ENCODE assay signal across 8 cellular contexts in the genomic region with DNA sequence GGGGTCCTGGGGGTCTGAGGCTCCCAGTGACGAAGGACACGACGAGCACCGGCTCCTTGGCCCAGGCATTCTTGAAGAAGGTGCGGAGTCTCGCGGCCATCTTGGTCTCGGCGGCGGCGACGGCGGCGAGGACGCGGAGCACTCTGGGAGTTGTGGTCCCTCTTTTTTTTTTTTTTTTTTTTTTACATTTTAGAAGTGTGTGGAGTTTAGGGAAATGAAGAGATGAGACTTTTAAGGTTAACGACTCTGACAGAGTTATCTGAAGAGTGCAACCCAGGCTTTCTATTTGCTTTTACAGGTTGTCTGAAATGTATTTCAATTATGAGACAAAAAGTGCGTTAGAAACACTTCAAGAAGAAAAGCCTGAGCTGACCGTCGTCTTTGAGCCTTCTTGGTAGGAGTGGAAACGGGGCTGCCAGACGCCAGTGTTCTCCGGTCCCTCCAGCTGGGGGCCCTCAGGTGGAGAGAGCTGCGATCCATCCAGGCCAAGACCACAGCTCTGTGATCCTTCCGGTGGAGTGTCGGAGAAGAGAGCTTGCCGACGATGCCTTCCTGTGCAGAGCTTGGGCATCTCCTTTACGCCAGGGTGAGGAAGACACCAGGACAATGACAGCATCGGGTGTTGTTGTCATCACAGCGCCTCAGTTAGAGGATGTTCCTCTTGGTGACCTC. TPM values are rescaled to one million over a fixed set of nuclear protein-coding genes. Genes with fewer than 3 reads are reported as not detected.
DNase-seq lines count a peak whose midpoint lies in the region; ATAC-seq, FAIRE-seq and TF ChIP-seq lines count a peak whose summit lies in the region.

No MANE protein-coding gene starts in this region.

- H3K27me3 ChIP-seq in bronchial epithelial cell (ENCODE audit: control insufficient read depth, insufficient read depth, low read length), result no peaks in the 10 kb centered on the region
- H3K27me3 ChIP-seq in gastrocnemius medialis, result peaks cover 0 to 7% (median under 1%) of the 10 kb centered on the region in 3 donors

- no peaks in the 10 kb centered on the region for H3K9me3 ChIP-seq in gastrocnemius medialis

- H3K4me3 ChIP-seq in bronchial epithelial cell (ENCODE audit: low read depth, low read length) (peak overlapping the region; percentile 39), gastrocnemius medialis (peak overlapping the region; percentile 58 to 70 (median 60))

- FAIRE-seq in bronchial epithelial cell (lab: Jason Lieb, UNC), result no peak

- DNase-seq in NCI-H2196 (lab: John Stamatoyannopoulos, UW; ENCODE audit: unreplicated experiment), result peak; percentile 2
- no peak for DNase-seq in NCI-H2196 treated with DMSO at 0.1 percent for 48 hours (lab: John Stamatoyannopoulos, UW; ENCODE audit: unreplicated experiment)
- DNase-seq in NCI-H774 (lab: John Stamatoyannopoulos, UW), result peak; percentile 17
- DNase-seq in bronchial epithelial cell (ENCODE audit: low read depth), result peak; percentile 33
- DNase-seq in iPS-NIHi7 (ENCODE audit: extremely low spot score), result peak; percentile 79
- peak in 1 of 2 donors; percentile 44 for DNase-seq in gastrocnemius medialis
- no peak for DNase-seq in KG1 (lab: John Stamatoyannopoulos, UW)

- TF ChIP-seq CTCF in bronchial epithelial cell (IDR thresholded peaks at IDR 0.05; ENCODE audit: insufficient read depth, low read length, severe bottlenecking) (no peak), gastrocnemius medialis (IDR thresholded peaks at IDR 0.05 in 4 of 5, conservative IDR thresholded peaks at IDR 0.05 in 1 of 5) (no peak)

- intact Hi-C loops in gastrocnemius medialis (cut with DNase I; ENCODE audit: low total_unique reads), result no loop called here

- no peak for TF ChIP-seq POLR2A in gastrocnemius medialis (IDR thresholded peaks at IDR 0.05)

- in situ Hi-C loops in gastrocnemius medialis (cut with MboI; ENCODE audit: low sequenced_read_pairs in 4 of 4), result no loop called here

- H3K36me3 ChIP-seq in bronchial epithelial cell (ENCODE audit: control insufficient read depth, insufficient read depth, low read length) (no peaks in the 10 kb centered on the region), gastrocnemius medialis (no peaks in the 10 kb centered on the region)

- H3K4me1 ChIP-seq in gastrocnemius medialis, result no peaks in the 10 kb centered on the region

- peak overlapping the region; percentile 42 to 74 (median 57) for H3K27ac ChIP-seq in gastrocnemius medialis

- peak; percentile 77 to 85 for ATAC-seq in gastrocnemius medialis
- no peak for ATAC-seq in HG02840 (IDR thresholded peaks at IDR 0.05; ENCODE audit: low FRiP score, unreplicated experiment)

RNA-seq across cellular contexts. Expression of a gene that starts 9.7 kb away (rescaled TPM):
- total RNA-seq in bronchial epithelial cell (not detected in 2 replicates), gastrocnemius medialis (not detected)

RNA-seq across cellular contexts. Expression of a gene that starts 32.3 kb away (rescaled TPM):
- total RNA-seq in bronchial epithelial cell (under 0.01 TPM in 2 replicates), gastrocnemius medialis (under 1 TPM; 0.29 to 0.56 (median 0.47) TPM)

Comparison
In these comparisons a context has a peak if more than half of its experiments do, and no peak if none do; other contexts are left out.
1. DNase-seq: peak in NCI-H2196 (single experiment), NCI-H774 (single experiment), bronchial epithelial cell (single experiment) and iPS-NIHi7 (single experiment); none in NCI-H2196 treated with DMSO at 0.1 percent for 48 hours (single experiment) and KG1 (single experiment).